Comparison of ENCODE assay signal across 9 cellular contexts in genomic region chrX:108224727-108225455, GRCh38.
DNase-seq lines count a peak whose midpoint lies in the region; ATAC-seq and TF ChIP-seq lines count a peak whose summit lies in the region.
"Had no signal": no experiment of that assay in that cellular context is flagged by ENCODE, and none has a peak within 500 bp of the region (broad histone marks: within the 10 kb centered on the region; RNA-seq: fewer than 3 reads in every experiment).

No MANE protein-coding gene starts in this region.

- H3K36me3 Mint-ChIP-seq in GM23338 (ENCODE audit: low read depth): no peaks in the 10 kb centered on the region

- H3K27me3 ChIP-seq in GM23338 (ENCODE audit: insufficient read depth) (no peaks in the 10 kb centered on the region), kidney epithelial cell (ENCODE audit: control insufficient read depth, insufficient read depth, low read length) (peaks cover 5% of the 10 kb centered on the region)

- TF ChIP-seq CTCF in GM23338 (conservative IDR thresholded peaks at IDR 0.05; ENCODE audit: low read depth in 2 of 2) (peak; percentile 70 to 77), kidney epithelial cell (IDR thresholded peaks at IDR 0.05; ENCODE audit: insufficient read depth, low read length, poor library complexity, severe bottlenecking) (peak; percentile 53)

- peak; percentile 94 for ATAC-seq in GM23338
- ATAC-seq: activated T-cell treated with anti-CD3 and anti-CD28 coated beads, Interleukin-2, amount 50 U/mL, for 72 hours had no signal

- no peaks in the 10 kb centered on the region for H3K36me3 ChIP-seq in GM23338 (ENCODE audit: insufficient read depth)
- no peaks in the 10 kb centered on the region for H3K36me3 ChIP-seq in kidney epithelial cell (ENCODE audit: control insufficient read depth, insufficient read depth, low read length)

- no peaks in the 10 kb centered on the region for H3K79me2 ChIP-seq in GM23338 (replicated peaks; ENCODE audit: insufficient read depth)

- no peak overlapping the region for H3K27ac Mint-ChIP-seq in GM23338
- H3K27ac Mint-ChIP-seq: activated T-cell treated with anti-CD3 and anti-CD28 coated beads, Interleukin-2, amount 50 U/mL, for 72 hours had no signal

- H3K9me2 ChIP-seq in GM23338 (ENCODE audit: insufficient read depth): no peaks in the 10 kb centered on the region

- H3K4me2 ChIP-seq in GM23338: no peak overlapping the region

- H3K4me3 Mint-ChIP-seq in GM23338: no peak overlapping the region
- H3K4me3 Mint-ChIP-seq: activated T-cell treated with anti-CD3 and anti-CD28 coated beads, Interleukin-2, amount 50 U/mL, for 72 hours had no signal

- no peaks in the 10 kb centered on the region for H3K4me1 ChIP-seq in GM23338 (ENCODE audit: insufficient read depth)

- H3K4me3 ChIP-seq in GM23338 (no peak overlapping the region), kidney epithelial cell (ENCODE audit: low read depth, low read length) (no peak overlapping the region)

- H3F3A ChIP-seq in GM23338 (replicated peaks; ENCODE audit: low read depth): no peaks in the 10 kb centered on the region

- H4K20me1 ChIP-seq in GM23338 (replicated peaks; ENCODE audit: insufficient read depth): no peaks in the 10 kb centered on the region

- H2AFZ ChIP-seq in GM23338: no peak overlapping the region

- H3K9me3 Mint-ChIP-seq in GM23338: no peaks in the 10 kb centered on the region
- H3K9me3 Mint-ChIP-seq: activated T-cell treated with anti-CD3 and anti-CD28 coated beads, Interleukin-2, amount 50 U/mL, for 72 hours had no signal

- no peak overlapping the region for H3K27ac ChIP-seq in GM23338 (ENCODE audit: low read depth)

- peaks cover 16% of the 10 kb centered on the region for H3K4me1 Mint-ChIP-seq in GM23338

- peak; percentile 3 for DNase-seq in DMS153 treated with DMSO at 0.1 percent for 48 hours (lab: John Stamatoyannopoulos, UW; ENCODE audit: unreplicated experiment)
- no peak for DNase-seq in DMS153 (lab: John Stamatoyannopoulos, UW)
- DNase-seq in GM23338 (ENCODE audit: low spot score): peak; percentile 72
- DNase-seq in NCI-H2081 (lab: John Stamatoyannopoulos, UW): peak; percentile 72 to 74
- peak; percentile 79 for DNase-seq in astrocyte of the hippocampus (ENCODE audit: low read depth, low spot score)
- peak; percentile 7 for DNase-seq in kidney epithelial cell (ENCODE audit: low read depth)
- DNase-seq in activated CD4-positive, CD25-positive, alpha-beta regulatory T cell treated with anti-CD3 and anti-CD28 coated beads, Interleukin-2, amount 50 U/mL, for 72 hours: no peak
- no peak for DNase-seq in activated gamma-delta T cell (lab: John Stamatoyannopoulos, UW)

- no peaks in the 10 kb centered on the region for H3K27me3 Mint-ChIP-seq in GM23338 (ENCODE audit: insufficient read depth, low read depth, poor library complexity)

TF ChIP-seq in GM23338, 12 proteins besides CTCF, POLR2A, EP300 and RAD21:
- TF ChIP-seq STAT1 (IDR thresholded peaks at IDR 0.05; ENCODE audit: unreplicated experiment) (no peak), REST (IDR thresholded peaks at IDR 0.05; ENCODE audit: unreplicated experiment) (no peak), ZNF462 (CRISPR knock-in tag; IDR thresholded peaks at IDR 0.05) (no peak), CREB1 (CRISPR knock-in tag; IDR thresholded peaks at IDR 0.05; ENCODE audit: low read depth) (no peak)

Comparison
In these comparisons a context has a peak if more than half of its experiments do, and no peak if none do; other contexts are left out.
1. DNase-seq: peak in DMS153 treated with DMSO at 0.1 percent for 48 hours (single experiment), GM23338 (single experiment), NCI-H2081 (2 of 2), astrocyte of the hippocampus (single experiment) and kidney epithelial cell (single experiment); none in DMS153 (single experiment), activated CD4-positive, CD25-positive, alpha-beta regulatory T cell treated with anti-CD3 and anti-CD28 coated beads, Interleukin-2, amount 50 U/mL, for 72 hours (single experiment) and activated gamma-delta T cell (single experiment).